27 cellular contexts compared by ENCODE assay signal in genomic region chr1:91120421-91120820, GRCh38.
A peak's percentile ranks its signal among the peaks of the same experiment; 100 is the strongest.
DNase-seq lines count a peak whose midpoint lies in the region; ATAC-seq and TF ChIP-seq lines count a peak whose summit lies in the region.
"Had no signal": no experiment of that assay in that cellular context is flagged by ENCODE, and none has a peak within 500 bp of the region (broad histone marks: within the 10 kb centered on the region; RNA-seq: fewer than 3 reads in every experiment).

No MANE protein-coding gene starts in this region.

- H4K91ac ChIP-seq in neuronal stem cell (ENCODE audit: low read depth, low read length, poor library complexity): no peak overlapping the region

- peak; percentile 8 for ATAC-seq in WTC11
- ATAC-seq in stimulated activated naive CD8-positive, alpha-beta T cell treated with anti-CD3 and anti-CD28 coated beads, Interleukin-15, Interleukin-2, amounts not matched to agents 100 U/mL and 50 U/mL, for 24 hours: no peak
- ATAC-seq: left cardiac atrium; natural killer cell; stimulated activated memory B cell treated with anti-CD40 and anti-IgM and Interleukin-4, amounts not matched to agents 10 μg/mL and 1 μg/mL and 100 μg/mL, for 72 hours had no signal

- DNase-seq in HL-60 (ENCODE audit: low read depth in 1 of 2, low spot score in 1 of 2) (peak; percentile 11 to 14), WTC11 (ENCODE audit: low spot score) (no peak), transverse colon (peak; percentile 23), neuronal stem cell (ENCODE audit: low spot score) (no peak), HT-29 (ENCODE audit: low spot score) (no peak), NCI-H2227 treated with DMSO at 0.1 percent for 48 hours (lab: John Stamatoyannopoulos, UW) (no peak)
- DNase-seq in stimulated activated naive CD8-positive, alpha-beta T cell treated with anti-CD3 and anti-CD28 coated beads, Interleukin-15, Interleukin-2, amounts not matched to agents 100 U/mL and 50 U/mL, for 24 hours: no peak
- DNase-seq: activated naive CD4-positive, alpha-beta T cell treated with anti-CD3 and anti-CD28 coated beads for 36 hours; amygdala; colonic mucosa; glutamatergic neuron; Karpas-422; left cardiac atrium; midbrain; MV-4-11; natural killer cell; NCI-H1694; NCI-H2171; NCI-H748 treated with DMSO at 0.1 percent for 48 hours; stimulated activated CD4-positive, alpha-beta T cell treated with anti-CD3 and anti-CD28 coated beads, Interleukin-4, amount 100 ng/mL, for 1 hour; testis had no signal

- H3K36me3 ChIP-seq in iPS-18a (ENCODE audit: control insufficient read depth, low read depth, low read length) (no peaks in the 10 kb centered on the region), transverse colon (no peaks in the 10 kb centered on the region), neuronal stem cell (replicated peaks in 1 of 2; ENCODE audit: control insufficient read depth in 2 of 2, insufficient read depth in 2 of 2, low read length in 2 of 2) (no peaks in the 10 kb centered on the region)
- H3K36me3 ChIP-seq: colonic mucosa, esophagus muscularis mucosa, right atrium auricular region had no signal

- no peak overlapping the region for H2BK15ac ChIP-seq in neuronal stem cell (ENCODE audit: low read length)

- no peak overlapping the region for H3K27ac ChIP-seq in HL-60 (replicated peaks)
- peak overlapping the region; percentile 33 for H3K27ac ChIP-seq in iPS-18a (ENCODE audit: low read length)
- peak overlapping the region in 3 of 4 donors; percentile 7 to 32 (median 30) for H3K27ac ChIP-seq in transverse colon
- no peak overlapping the region for H3K27ac ChIP-seq in neuronal stem cell (replicated peaks; ENCODE audit: low read length)
- H3K27ac ChIP-seq: colonic mucosa, esophagus muscularis mucosa, right atrium auricular region, testis had no signal

- TF ChIP-seq EP300 in transverse colon (IDR thresholded peaks at IDR 0.05; ENCODE audit: low read depth): no peak

- in situ Hi-C loops in transverse colon (cut with MboI; ENCODE audit: low pct_ligation_motif_present in 1 of 4, low pct_unique_long_range_greater_than_20kb in 1 of 4, low sequenced_read_pairs in 3 of 4): no loop called here

- no peaks in the 10 kb centered on the region for H3K27me3 ChIP-seq in HL-60 (ENCODE audit: insufficient read depth, poor library complexity, severe bottlenecking)
- no peaks in the 10 kb centered on the region for H3K27me3 ChIP-seq in iPS-18a (ENCODE audit: control insufficient read depth, insufficient read depth, low read length)
- no peaks in the 10 kb centered on the region for H3K27me3 ChIP-seq in transverse colon
- H3K27me3 ChIP-seq in neuronal stem cell (ENCODE audit: control insufficient read depth in 3 of 3, insufficient read depth in 3 of 3, low read depth in 1 of 3, low read length in 3 of 3): peaks cover 0 to 7% (median 0%) of the 10 kb centered on the region in 3 experiments
- H3K27me3 ChIP-seq: colonic mucosa, esophagus muscularis mucosa, right atrium auricular region, testis had no signal

- H3K9ac ChIP-seq in iPS-18a (ENCODE audit: low read length): no peak overlapping the region
- no peak overlapping the region for H3K9ac ChIP-seq in neuronal stem cell (ENCODE audit: low read depth, low read length, poor library complexity)

- H3K4ac ChIP-seq in neuronal stem cell (ENCODE audit: low read length): no peak overlapping the region

- peak overlapping the region; percentile 90 for H3K27ac Mint-ChIP-seq in WTC11
- H3K27ac Mint-ChIP-seq: activated naive CD4-positive, alpha-beta T cell treated with anti-CD3 and anti-CD28 coated beads for 36 hours; CD14-positive monocyte; natural killer cell; stimulated activated memory B cell treated with anti-CD40 and anti-IgM and Interleukin-4, amounts not matched to agents 10 μg/mL and 1 μg/mL and 100 μg/mL, for 72 hours; T-helper 2 cell treated with Interferon-gamma antibody and Interleukin-4, amounts not matched to agents 5 μg/mL and 100 μg/mL, for 36 hours had no signal

- H3K4me3 ChIP-seq in HL-60 (replicated peaks; ENCODE audit: insufficient read depth, low read length): no peak overlapping the region
- no peak overlapping the region for H3K4me3 ChIP-seq in iPS-18a (ENCODE audit: low read length)
- H3K4me3 ChIP-seq in transverse colon: no peak overlapping the region
- no peak overlapping the region for H3K4me3 ChIP-seq in neuronal stem cell (ENCODE audit: low read length in 2 of 2)
- H3K4me3 ChIP-seq: colonic mucosa, esophagus muscularis mucosa, right atrium auricular region, testis had no signal

- WGBS in transverse colon (ENCODE audit: low coverage in 1 of 2), 2 donors: 68 to 76% methylated on average over 3 of the region's 3 CpGs
- WGBS in neuronal stem cell (ENCODE audit: extremely low coverage in 2 of 2, insufficient read length in 2 of 2, insufficient replicate concordance in 1 of 2), 2 donors: no CpG with 5 or more reads among the region's 3 CpGs

- H2BK12ac ChIP-seq in neuronal stem cell (ENCODE audit: low read length): no peak overlapping the region

- no peaks in the 10 kb centered on the region for H3K79me1 ChIP-seq in neuronal stem cell (ENCODE audit: low read depth, low read length)

- no peak overlapping the region for H4K8ac ChIP-seq in neuronal stem cell (ENCODE audit: low read depth, low read length)

- H3K4me1 Mint-ChIP-seq in WTC11: peaks cover 74% of the 10 kb centered on the region

- H3K4me3 Mint-ChIP-seq in WTC11: no peak overlapping the region
- H3K4me3 Mint-ChIP-seq: activated naive CD4-positive, alpha-beta T cell treated with anti-CD3 and anti-CD28 coated beads for 36 hours; CD14-positive monocyte; natural killer cell; stimulated activated memory B cell treated with anti-CD40 and anti-IgM and Interleukin-4, amounts not matched to agents 10 μg/mL and 1 μg/mL and 100 μg/mL, for 72 hours; T-helper 2 cell treated with Interferon-gamma antibody and Interleukin-4, amounts not matched to agents 5 μg/mL and 100 μg/mL, for 36 hours had no signal

- H3K14ac ChIP-seq in neuronal stem cell (ENCODE audit: low read length): no peak overlapping the region

- peaks cover 3% of the 10 kb centered on the region; the same call in 1 of the 2 replicates for H3K36me3 Mint-ChIP-seq in WTC11
- H3K36me3 Mint-ChIP-seq: CD14-positive monocyte; natural killer cell; stimulated activated memory B cell treated with anti-CD40 and anti-IgM and Interleukin-4, amounts not matched to agents 10 μg/mL and 1 μg/mL and 100 μg/mL, for 72 hours had no signal

- peaks cover 7% of the 10 kb centered on the region; the same call in 1 of the 2 replicates for H3K9me3 Mint-ChIP-seq in WTC11
- H3K9me3 Mint-ChIP-seq: activated naive CD4-positive, alpha-beta T cell treated with anti-CD3 and anti-CD28 coated beads for 36 hours; natural killer cell; stimulated activated memory B cell treated with anti-CD40 and anti-IgM and Interleukin-4, amounts not matched to agents 10 μg/mL and 1 μg/mL and 100 μg/mL, for 72 hours; T-helper 2 cell treated with Interferon-gamma antibody and Interleukin-4, amounts not matched to agents 5 μg/mL and 100 μg/mL, for 36 hours had no signal

- H3K9me3 ChIP-seq in iPS-18a (ENCODE audit: control insufficient read depth, low read depth, low read length) (no peaks in the 10 kb centered on the region), transverse colon (no peaks in the 10 kb centered on the region), neuronal stem cell (replicated peaks in 1 of 2; ENCODE audit: control insufficient read depth in 2 of 2, insufficient read depth in 1 of 2, low read depth in 1 of 2, low read length in 2 of 2) (no peaks in the 10 kb centered on the region)
- H3K9me3 ChIP-seq: colonic mucosa, esophagus muscularis mucosa, right atrium auricular region, testis had no signal

- no peak overlapping the region for H3K18ac ChIP-seq in neuronal stem cell (ENCODE audit: low read length)

- intact Hi-C loops in transverse colon (cut with DNase I; ENCODE audit: low total_unique reads): no loop called here

- no peak for TF ChIP-seq POLR2A in transverse colon (IDR thresholded peaks at IDR 0.05)

- H2BK120ac ChIP-seq in neuronal stem cell (ENCODE audit: low read depth, low read length): no peak overlapping the region

- POLR2A ChIA-PET in WTC11 (lab: Charles Lee): no interaction called here

- H3K4me2 ChIP-seq in neuronal stem cell (ENCODE audit: insufficient read depth, low read length, poor library complexity, severe bottlenecking): no peak overlapping the region

- no peak overlapping the region for H2AFZ ChIP-seq in neuronal stem cell (ENCODE audit: low read length)

- no peaks in the 10 kb centered on the region for H3K27me3 Mint-ChIP-seq in WTC11 (ENCODE audit: low read depth)
- H3K27me3 Mint-ChIP-seq: stimulated activated memory B cell treated with anti-CD40 and anti-IgM and Interleukin-4, amounts not matched to agents 10 μg/mL and 1 μg/mL and 100 μg/mL, for 72 hours had no signal

- TF ChIP-seq CTCF in HL-60 (IDR thresholded peaks at IDR 0.05; ENCODE audit: insufficient read depth, low read length) (no peak), WTC11 (IDR thresholded peaks at IDR 0.05) (no peak), transverse colon (IDR thresholded peaks at IDR 0.05) (no peak)

- H3K23ac ChIP-seq in neuronal stem cell (ENCODE audit: low read depth, low read length, poor library complexity): no peak overlapping the region

- no peak overlapping the region for H2BK5ac ChIP-seq in neuronal stem cell (ENCODE audit: low read length)

- CTCF ChIA-PET in WTC11 (lab: Charles Lee): interaction anchor here (0.6 to 1.0 kb wide), 3 partner anchors 46 to 399 kb away, joined by 3 read pairs; no protein-coding TSS in a partner anchor

- H2AK5ac ChIP-seq in neuronal stem cell (ENCODE audit: low read depth, low read length): no peak overlapping the region

- H3K4me1 ChIP-seq in iPS-18a (ENCODE audit: control insufficient read depth, low read depth, low read length): peaks cover 41% of the 10 kb centered on the region
- H3K4me1 ChIP-seq in transverse colon: peaks cover 0 to 16% (median 7%) of the 10 kb centered on the region in 4 donors
- H3K4me1 ChIP-seq in neuronal stem cell (ENCODE audit: control insufficient read depth in 2 of 2, insufficient read depth in 1 of 2, low read depth in 1 of 2, low read length in 2 of 2): peaks cover 0 to 5% of the 10 kb centered on the region in 2 donors
- H3K4me1 ChIP-seq: colonic mucosa, right atrium auricular region, testis had no signal

TF ChIP-seq in WTC11, 78 proteins besides CTCF, POLR2A, EP300 and RAD21:
- TF ChIP-seq TEAD1 (CRISPR knock-in tag; IDR thresholded peaks at IDR 0.05): no peak
- TF ChIP-seq ZNF423 (CRISPR knock-in tag; IDR thresholded peaks at IDR 0.05): peak; percentile 14; the same call in 1 of the 2 replicates
- TF ChIP-seq SMAD3 (CRISPR knock-in tag; IDR thresholded peaks at IDR 0.05; ENCODE audit: borderline replicate concordance): no peak

Comparison
In these comparisons a context has a peak if more than half of its experiments do, and no peak if none do; other contexts are left out.
1. DNase-seq: peak in HL-60 (2 of 2) and transverse colon (single experiment); none in WTC11 (single experiment), stimulated activated naive CD8-positive, alpha-beta T cell treated with anti-CD3 and anti-CD28 coated beads, Interleukin-15, Interleukin-2, amounts not matched to agents 100 U/mL and 50 U/mL, for 24 hours (single experiment), neuronal stem cell (single experiment), HT-29 (single experiment) and NCI-H2227 treated with DMSO at 0.1 percent for 48 hours (single experiment).
2. H3K27ac ChIP-seq: peak in iPS-18a (single experiment) and transverse colon (3 of 4); none in HL-60 (single experiment) and neuronal stem cell (single experiment).